10 cellular contexts compared by ENCODE assay signal in genomic region chr11:73528877-73529530, GRCh38.
DNase-seq lines count a peak whose midpoint lies in the region; ATAC-seq and TF ChIP-seq lines count a peak whose summit lies in the region.
"Had no signal": no experiment of that assay in that cellular context is flagged by ENCODE, and none has a peak within 500 bp of the region (broad histone marks: within the 10 kb centered on the region; RNA-seq: fewer than 3 reads in every experiment).

No MANE protein-coding gene starts in this region.

- H3K4me1 ChIP-seq in left ventricle myocardium inferior (peaks cover 54% of the 10 kb centered on the region), gastroesophageal sphincter (peaks cover 0 to 54% (median 3%) of the 10 kb centered on the region in 3 donors), neural progenitor cell (peaks cover 56% of the 10 kb centered on the region)

- H3K27ac ChIP-seq in left ventricle myocardium inferior (replicated peaks) = peak overlapping the region; percentile 64
- peak overlapping the region in 3 of 4 donors; percentile 40 to 69 (median 40) for H3K27ac ChIP-seq in gastroesophageal sphincter
- H3K27ac ChIP-seq in neural progenitor cell = peak overlapping the region; percentile 32

- H3K79me2 ChIP-seq in neural progenitor cell (ENCODE audit: low read depth) = peaks cover 70% of the 10 kb centered on the region

- H3K4me3 ChIP-seq in left ventricle myocardium inferior (peak overlapping the region; percentile 54), gastroesophageal sphincter (peak overlapping the region; percentile 32 to 35), neural progenitor cell (no peak overlapping the region)

- peaks cover 4% of the 10 kb centered on the region for H3K36me3 Mint-ChIP-seq in neural progenitor cell

- TF ChIP-seq EP300 in gastroesophageal sphincter (IDR thresholded peaks at IDR 0.05) = no peak

- no peak overlapping the region for H3K27ac Mint-ChIP-seq in neural progenitor cell
- H3K27ac Mint-ChIP-seq: activated naive CD8-positive, alpha-beta T cell had no signal

- peaks cover 4% of the 10 kb centered on the region for H4K20me1 ChIP-seq in neural progenitor cell (ENCODE audit: low read depth)

- ATAC-seq in Right ventricle myocardium superior (ENCODE audit: poor library complexity) = no peak
- no peak for ATAC-seq in gastroesophageal sphincter

- no peaks in the 10 kb centered on the region for H3K27me3 Mint-ChIP-seq in neural progenitor cell (ENCODE audit: insufficient read depth, low read depth)
- H3K27me3 Mint-ChIP-seq: activated naive CD8-positive, alpha-beta T cell had no signal

- intact Hi-C loops in left ventricle myocardium inferior (cut with micrococcal nuclease) = no loop called here
- intact Hi-C loops in Right ventricle myocardium superior (cut with DNase I) = no loop called here

- peak overlapping the region; percentile 36 for H3K4me2 ChIP-seq in neural progenitor cell

- H3K4me1 Mint-ChIP-seq in neural progenitor cell = peaks cover 37% of the 10 kb centered on the region

- no peak overlapping the region for H3K9ac ChIP-seq in neural progenitor cell

- H3K27me3 ChIP-seq in left ventricle myocardium inferior (ENCODE audit: low read depth) = no peaks in the 10 kb centered on the region
- H3K27me3 ChIP-seq in gastroesophageal sphincter = no peaks in the 10 kb centered on the region
- no peaks in the 10 kb centered on the region for H3K27me3 ChIP-seq in neural progenitor cell

- no peak for TF ChIP-seq POLR2A in gastroesophageal sphincter (IDR thresholded peaks at IDR 0.05)

- no peaks in the 10 kb centered on the region for H3K36me3 ChIP-seq in left ventricle myocardium inferior
- H3K36me3 ChIP-seq in gastroesophageal sphincter = no peaks in the 10 kb centered on the region
- H3K36me3 ChIP-seq in neural progenitor cell = no peaks in the 10 kb centered on the region

- 5 to 20% methylated on average over 2 of the region's 2 CpGs for WGBS in gastroesophageal sphincter (ENCODE audit: low coverage in 1 of 2), 2 donors

- peaks cover 5% of the 10 kb centered on the region for H3K9me3 Mint-ChIP-seq in neural progenitor cell

- H3K4me3 Mint-ChIP-seq in neural progenitor cell = no peak overlapping the region

- H2AFZ ChIP-seq in neural progenitor cell (replicated peaks) = no peak overlapping the region

- no peak for TF ChIP-seq CTCF in left ventricle myocardium inferior (IDR thresholded peaks at IDR 0.05; ENCODE audit: borderline replicate concordance)
- no peak for TF ChIP-seq CTCF in gastroesophageal sphincter (IDR thresholded peaks at IDR 0.05)
- TF ChIP-seq CTCF in neural progenitor cell (IDR thresholded peaks at IDR 0.05) = no peak

- peaks cover 15% of the 10 kb centered on the region for H3F3A ChIP-seq in neural progenitor cell (ENCODE audit: low read depth)

- no peak for DNase-seq in left ventricle myocardium inferior
- DNase-seq in Right ventricle myocardium superior = no peak
- no peak for DNase-seq in neural progenitor cell (ENCODE audit: low spot score)
- no peak for DNase-seq in activated CD8-positive, alpha-beta memory T cell treated with anti-CD3 and anti-CD28 coated beads, Interleukin-2, amount 50 U/mL, for 48 hours
- no peak for DNase-seq in SK-N-DZ (ENCODE audit: low spot score)
- no peak for DNase-seq in hepatic stellate cell (ENCODE audit: low spot score)
- DNase-seq in stimulated activated CD4-positive, alpha-beta T cell treated with anti-CD3 and anti-CD28 coated beads, Interleukin-2, amount 100 ng/mL, for 24 hours = no peak
- DNase-seq: activated CD4-positive, CD25-positive, alpha-beta regulatory T cell treated with anti-CD3 and anti-CD28 coated beads, Interleukin-2, amount 50 U/mL, for 72 hours had no signal

- H3K9me3 ChIP-seq in left ventricle myocardium inferior (replicated peaks) = no peaks in the 10 kb centered on the region
- no peaks in the 10 kb centered on the region for H3K9me3 ChIP-seq in gastroesophageal sphincter
- H3K9me3 ChIP-seq in neural progenitor cell (ENCODE audit: low read depth) = peaks cover under 1% of the 10 kb centered on the region
